Comparison of ENCODE assay signal across 16 cellular contexts in genomic region chr12:75889214-75889613, GRCh38.
A peak's percentile ranks its signal among the peaks of the same experiment; 100 is the strongest.
DNase-seq lines count a peak whose midpoint lies in the region; ATAC-seq, FAIRE-seq and TF ChIP-seq lines count a peak whose summit lies in the region.
"Had no signal": no experiment of that assay in that cellular context is flagged by ENCODE, and none has a peak within 500 bp of the region (broad histone marks: within the 10 kb centered on the region; RNA-seq: fewer than 3 reads in every experiment).

No MANE protein-coding gene starts in this region.

- peak; percentile 67 for FAIRE-seq in keratinocyte (lab: Jason Lieb, UNC)

- H3K36me3 ChIP-seq in keratinocyte (ENCODE audit: control insufficient read depth in 2 of 2, extremely low read depth in 1 of 2, insufficient read depth in 2 of 2, low read length in 2 of 2): no peaks in the 10 kb centered on the region

- H3K27ac ChIP-seq in caudate nucleus (ENCODE audit: low read depth, low read length) (peak overlapping the region; percentile 79), keratinocyte (ENCODE audit: control insufficient read depth, insufficient read depth, low read length) (no peak overlapping the region)
- H3K27ac ChIP-seq: PC-9 had no signal

- no peaks in the 10 kb centered on the region for H3K27me3 ChIP-seq in keratinocyte (ENCODE audit: control insufficient read depth, extremely low read depth, insufficient read depth, low read length)

- H3K4me3 ChIP-seq in keratinocyte (ENCODE audit: control insufficient read depth in 2 of 3, extremely low read depth in 1 of 3, insufficient read depth in 2 of 3, low read depth in 1 of 3, low read length in 3 of 3): no peak overlapping the region
- H3K4me3 ChIP-seq in retinal pigment epithelial cell (ENCODE audit: low read length): peak overlapping the region; percentile 9
- H3K4me3 ChIP-seq: PC-9 had no signal

- DNase-seq in M059J (ENCODE audit: low read depth): peak; percentile 53
- peak in 52 of 61 donors; percentile 4 to 83 (median 42) for DNase-seq in caudate nucleus (lab: John Stamatoyannopoulos, UW)
- peak; percentile 4 for DNase-seq in keratinocyte (ENCODE audit: low read depth, low spot score)
- DNase-seq in retinal pigment epithelial cell (ENCODE audit: low read depth): no peak
- DNase-seq in NCI-H2029 (lab: John Stamatoyannopoulos, UW): no peak
- DNase-seq in Kasumi-1 (lab: John Stamatoyannopoulos, UW): no peak
- DNase-seq in kidney glomerular epithelial cell (lab: John Stamatoyannopoulos, UW): no peak
- DNase-seq: activated naive CD8-positive, alpha-beta T cell treated with anti-CD3 and anti-CD28 coated beads, Interleukin-2, amount 10 ng/mL, durations not matched to agents 7 days and 5 days; CD8-positive, alpha-beta T cell; H7; naive thymus-derived CD8-positive, alpha-beta T cell; NCI-H1694 treated with DMSO at 0.1 percent for 48 hours; PC-9; stimulated activated naive CD4-positive, alpha-beta T cell; T1000 had no signal

- no peaks in the 10 kb centered on the region for H3K9me1 ChIP-seq in keratinocyte (ENCODE audit: control insufficient read depth, extremely low read depth, insufficient read depth, low read length)

- TF ChIP-seq CTCF in keratinocyte (optimal IDR thresholded peaks at IDR 0.05 in 1 of 3, IDR thresholded peaks at IDR 0.05 in 1 of 3, conservative IDR thresholded peaks at IDR 0.05 in 1 of 3; ENCODE audit: extremely low read depth in 1 of 3, insufficient read depth in 2 of 3, low read length in 3 of 3) (no peak), retinal pigment epithelial cell (conservative IDR thresholded peaks at IDR 0.05; ENCODE audit: low read depth, low read length) (no peak)

- dilution Hi-C loops in keratinocyte (cut with MboI; ENCODE audit: extremely low pct_ligation_motif_present, low sequenced_read_pairs): no loop called here

- H4K20me1 ChIP-seq in keratinocyte (ENCODE audit: control insufficient read depth, extremely low read depth, insufficient read depth, low read length): no peaks in the 10 kb centered on the region

- peaks cover 25% of the 10 kb centered on the region for H3K4me1 ChIP-seq in keratinocyte (ENCODE audit: control insufficient read depth, extremely low read depth, insufficient read depth, low read length)

- no peaks in the 10 kb centered on the region for H3K9me3 ChIP-seq in keratinocyte (ENCODE audit: control insufficient read depth, low read depth, low read length)

- peak overlapping the region; percentile 7 for H2AFZ ChIP-seq in keratinocyte (ENCODE audit: control insufficient read depth, low read length)
- H2AFZ ChIP-seq: PC-9 had no signal

- no peak overlapping the region for H3K9ac ChIP-seq in keratinocyte (ENCODE audit: control insufficient read depth, extremely low read depth, insufficient read depth, low read length)

- H3K79me2 ChIP-seq in keratinocyte (ENCODE audit: control insufficient read depth, insufficient read depth, low read length): no peaks in the 10 kb centered on the region

- ATAC-seq in HG03135 (IDR thresholded peaks at IDR 0.05; ENCODE audit: unreplicated experiment): no peak
- ATAC-seq: CD8-positive, alpha-beta T cell; naive thymus-derived CD8-positive, alpha-beta T cell had no signal

- peak overlapping the region; percentile 49 for H3K4me2 ChIP-seq in keratinocyte (ENCODE audit: control insufficient read depth, extremely low read depth, insufficient read depth, low read depth, low read length)
- H3K4me2 ChIP-seq: PC-9 had no signal

Comparison
In these comparisons a context has a peak if more than half of its experiments do, and no peak if none do; other contexts are left out.
1. DNase-seq: peak in M059J (single experiment), caudate nucleus (52 of 61) and keratinocyte (single experiment); none in retinal pigment epithelial cell (single experiment), NCI-H2029 (single experiment), Kasumi-1 (0 of 2) and kidney glomerular epithelial cell (single experiment).